Comparison of ENCODE assay signal across 13 cellular contexts in genomic region chr3:195718477-195718984, GRCh38.
"Had no signal": no experiment of that assay in that cellular context is flagged by ENCODE, and none has a peak within 500 bp of the region (broad histone marks: within the 10 kb centered on the region; RNA-seq: fewer than 3 reads in every experiment).

No MANE protein-coding gene starts in this region.

- H3K36me3 ChIP-seq: colonic mucosa had no signal

- H3K9me3 Mint-ChIP-seq: activated CD4-positive, alpha-beta memory T cell treated with anti-CD3 and anti-CD28 coated beads for 36 hours; activated T-cell treated with anti-CD3 and anti-CD28 coated beads, Interleukin-2, amount 50 U/mL, for 24 hours had no signal

- H3K4me1 ChIP-seq: colonic mucosa, tibial artery had no signal

- H3K27me3 ChIP-seq: colonic mucosa, esophagus squamous epithelium, tibial artery had no signal

- H3K27me3 Mint-ChIP-seq: activated CD4-positive, alpha-beta memory T cell treated with anti-CD3 and anti-CD28 coated beads for 36 hours; activated T-cell treated with anti-CD3 and anti-CD28 coated beads, Interleukin-2, amount 50 U/mL, for 24 hours had no signal

- H3K27ac ChIP-seq: colonic mucosa, tibial artery had no signal

- ATAC-seq: activated CD8-positive, alpha-beta memory T cell treated with anti-CD3 and anti-CD28 coated beads, Interleukin-2, amount 10 ng/mL, durations not matched to agents 7 days and 5 days; activated naive CD4-positive, alpha-beta T cell treated with anti-CD3 and anti-CD28 coated beads, Interleukin-2, amount 50 U/mL, for 72 hours; stimulated activated memory B cell treated with anti-CD40 and anti-IgM and Interleukin-4, amounts not matched to agents 10 μg/mL and 1 μg/mL and 100 μg/mL, for 72 hours had no signal

- H3K4me3 Mint-ChIP-seq: activated CD4-positive, alpha-beta memory T cell treated with anti-CD3 and anti-CD28 coated beads for 36 hours; activated CD8-positive, alpha-beta memory T cell treated with anti-CD3 and anti-CD28 coated beads, Interleukin-2, amount 10 ng/mL, durations not matched to agents 7 days and 5 days; activated T-cell treated with anti-CD3 and anti-CD28 coated beads, Interleukin-2, amount 50 U/mL, for 24 hours; stimulated activated memory B cell treated with anti-CD40 and anti-IgM and Interleukin-4, amounts not matched to agents 10 μg/mL and 1 μg/mL and 100 μg/mL, for 72 hours had no signal

- H3K4me3 ChIP-seq: colonic mucosa, esophagus squamous epithelium, tibial artery had no signal

- H3K9me3 ChIP-seq: colonic mucosa, esophagus squamous epithelium had no signal

- H3K27ac Mint-ChIP-seq: activated CD4-positive, alpha-beta memory T cell treated with anti-CD3 and anti-CD28 coated beads for 36 hours; activated CD8-positive, alpha-beta memory T cell treated with anti-CD3 and anti-CD28 coated beads, Interleukin-2, amount 10 ng/mL, durations not matched to agents 7 days and 5 days; activated T-cell treated with anti-CD3 and anti-CD28 coated beads, Interleukin-2, amount 50 U/mL, for 24 hours; stimulated activated memory B cell treated with anti-CD40 and anti-IgM and Interleukin-4, amounts not matched to agents 10 μg/mL and 1 μg/mL and 100 μg/mL, for 72 hours had no signal

- DNase-seq: activated CD4-positive, alpha-beta memory T cell treated with anti-CD3 and anti-CD28 coated beads for 36 hours; activated CD4-positive, alpha-beta T cell treated with anti-CD3 and anti-CD28 coated beads for 1 hour; activated CD8-positive, alpha-beta memory T cell treated with anti-CD3 and anti-CD28 coated beads, Interleukin-2, amount 10 ng/mL, durations not matched to agents 7 days and 5 days; activated gamma-delta T cell; activated T-cell treated with anti-CD3 and anti-CD28 coated beads, Interleukin-2, amount 50 U/mL, for 24 hours; colonic mucosa; esophagus squamous epithelium; retina; stimulated activated CD4-positive, alpha-beta T cell treated with anti-CD3 and anti-CD28 coated beads, Interleukin-2, amount 100 ng/mL, for 48 hours; T1000; tibial artery had no signal
